Comparison of ENCODE assay signal across 24 cellular contexts in genomic region chr19:32924200-32924599, GRCh38. TPM values are rescaled to one million over a fixed set of nuclear protein-coding genes. Genes with fewer than 3 reads are reported as not detected.
DNase-seq lines count a peak whose midpoint lies in the region; ATAC-seq and TF ChIP-seq lines count a peak whose summit lies in the region.
"Had no signal": no experiment of that assay in that cellular context is flagged by ENCODE, and none has a peak within 500 bp of the region (broad histone marks: within the 10 kb centered on the region; RNA-seq: fewer than 3 reads in every experiment).

No MANE protein-coding gene starts in this region.

- CTCF ChIA-PET in activated CD4-positive, alpha-beta memory T cell treated with anti-CD3 and anti-CD28 coated beads for 36 hours (lab: Charles Lee), result no interaction called here

- TF ChIP-seq EP300 in suprapubic skin (IDR thresholded peaks at IDR 0.05), result no peak

- in situ Hi-C loops in brain microvascular endothelial cell (cut with HindIII; ENCODE audit: low pct_ligation_motif_present, low sequenced_read_pairs), result no loop called here

- H3K9me3 Mint-ChIP-seq in activated CD4-positive, alpha-beta memory T cell treated with anti-CD3 and anti-CD28 coated beads for 36 hours, result peaks cover 10% of the 10 kb centered on the region

- POLR2A ChIA-PET in activated CD4-positive, alpha-beta memory T cell treated with anti-CD3 and anti-CD28 coated beads for 36 hours (lab: Charles Lee), result no interaction called here

- no peaks in the 10 kb centered on the region for H3K4me1 ChIP-seq in suprapubic skin
- H3K4me1 ChIP-seq: body of pancreas, thyroid gland had no signal

- peaks cover 5% of the 10 kb centered on the region for H3K4me1 Mint-ChIP-seq in activated CD4-positive, alpha-beta memory T cell treated with anti-CD3 and anti-CD28 coated beads for 36 hours (ENCODE audit: low read depth)
- H3K4me1 Mint-ChIP-seq: endodermal cell; neural crest cell; stimulated activated effector memory CD8-positive, alpha-beta T cell treated with anti-CD3 and anti-CD28 coated beads, Interleukin-12 subunit alpha, Interleukin-12 subunit beta, amount 100 ng/mL, for 72 hours had no signal

- H3K36me3 ChIP-seq in brain microvascular endothelial cell (replicated peaks) (peaks cover 18% of the 10 kb centered on the region), suprapubic skin (peaks cover 67% of the 10 kb centered on the region)

- ATAC-seq in left colon (peak; percentile 99), esophagus mucosa (no peak)
- ATAC-seq: activated naive CD4-positive, alpha-beta T cell treated with anti-CD3 and anti-CD28 coated beads, Interleukin-2, amount 50 U/mL, for 72 hours; body of pancreas; stimulated activated effector memory CD8-positive, alpha-beta T cell treated with anti-CD3 and anti-CD28 coated beads, Interleukin-12 subunit alpha, Interleukin-12 subunit beta, amount 100 ng/mL, for 72 hours had no signal

- H3K4me3 ChIP-seq in AG10803 (ENCODE audit: low read length), result no peak overlapping the region
- H3K4me3 ChIP-seq in brain microvascular endothelial cell (ENCODE audit: low read depth, low read length), result no peak overlapping the region
- H3K4me3 ChIP-seq in suprapubic skin, result no peak overlapping the region
- H3K4me3 ChIP-seq: body of pancreas, SK-N-MC, thyroid gland had no signal

- intact Hi-C loops in left colon (cut with DNase I, micrococcal nuclease), result no loop called here
- intact Hi-C loops in activated CD4-positive, alpha-beta memory T cell treated with anti-CD3 and anti-CD28 coated beads for 36 hours (cut with micrococcal nuclease), result no loop called here

- H3K4me3 Mint-ChIP-seq in activated CD4-positive, alpha-beta memory T cell treated with anti-CD3 and anti-CD28 coated beads for 36 hours, result no peak overlapping the region
- H3K4me3 Mint-ChIP-seq: activated T-helper 1 cell treated with anti-CD3 and anti-CD28 coated beads, Interleukin-12 subunit alpha, Interleukin-12 subunit beta, Interleukin-2, Interleukin-4 antibody, amounts not matched to agents 30 ng/mL and 10 ng/mL and 1 ng/mL, durations not matched to agents 14 hours and 24 hours and 36 hours; CD8-positive, alpha-beta memory T cell; endodermal cell; neural crest cell; stimulated activated effector memory CD8-positive, alpha-beta T cell treated with anti-CD3 and anti-CD28 coated beads, Interleukin-12 subunit alpha, Interleukin-12 subunit beta, amount 100 ng/mL, for 72 hours had no signal

- DNase-seq in AG10803 (ENCODE audit: low read depth) (peak; percentile 3), HT1080 (ENCODE audit: low read depth) (peak; percentile 18), brain microvascular endothelial cell (peak; percentile 6), left colon (peak; percentile 45 to 51), suprapubic skin (ENCODE audit: low spot score in 2 of 2) (no peak), nucleus accumbens (lab: John Stamatoyannopoulos, UW) (no peak)
- no peak for DNase-seq in activated CD4-positive, alpha-beta memory T cell treated with anti-CD3 and anti-CD28 coated beads for 36 hours
- DNase-seq: activated CD4-positive, CD25-positive, alpha-beta regulatory T cell treated with anti-CD3 and anti-CD28 coated beads, Interleukin-2, amount 50 U/mL, for 72 hours; CD8-positive, alpha-beta memory T cell; endodermal cell; foreskin melanocyte; NCI-H1436; NCI-H2171 treated with DMSO at 0.1 percent for 48 hours; T-helper 9 cell; thyroid gland had no signal

- 98% methylated on average over 4 of the region's 6 CpGs for WGBS in suprapubic skin

- H3K27me3 Mint-ChIP-seq in activated CD4-positive, alpha-beta memory T cell treated with anti-CD3 and anti-CD28 coated beads for 36 hours, result no peaks in the 10 kb centered on the region

- H3K27ac ChIP-seq in brain microvascular endothelial cell, result no peak overlapping the region
- H3K27ac ChIP-seq in suprapubic skin, result no peak overlapping the region
- H3K27ac ChIP-seq: body of pancreas, SK-N-MC, thyroid gland had no signal

- no peak for TF ChIP-seq POLR2A in suprapubic skin (IDR thresholded peaks at IDR 0.05)

- H3K27me3 ChIP-seq in brain microvascular endothelial cell (replicated peaks) (no peaks in the 10 kb centered on the region), suprapubic skin (no peaks in the 10 kb centered on the region)
- H3K27me3 ChIP-seq: body of pancreas, thyroid gland had no signal

- no peak overlapping the region for H3K27ac Mint-ChIP-seq in activated CD4-positive, alpha-beta memory T cell treated with anti-CD3 and anti-CD28 coated beads for 36 hours
- H3K27ac Mint-ChIP-seq: activated naive CD4-positive, alpha-beta T cell treated with anti-CD3 and anti-CD28 coated beads, Interleukin-2, amount 50 U/mL, for 72 hours; activated T-helper 1 cell treated with anti-CD3 and anti-CD28 coated beads, Interleukin-12 subunit alpha, Interleukin-12 subunit beta, Interleukin-2, Interleukin-4 antibody, amounts not matched to agents 30 ng/mL and 10 ng/mL and 1 ng/mL, durations not matched to agents 14 hours and 24 hours and 36 hours; endodermal cell; stimulated activated effector memory CD8-positive, alpha-beta T cell treated with anti-CD3 and anti-CD28 coated beads, Interleukin-12 subunit alpha, Interleukin-12 subunit beta, amount 100 ng/mL, for 72 hours had no signal

- TF ChIP-seq CTCF in AG10803 (conservative IDR thresholded peaks at IDR 0.05; ENCODE audit: low read length) (no peak), brain microvascular endothelial cell (IDR thresholded peaks at IDR 0.05; ENCODE audit: low read depth, low read length, missing control alignments) (no peak), suprapubic skin (IDR thresholded peaks at IDR 0.05) (no peak)

- no peaks in the 10 kb centered on the region for H3K9me3 ChIP-seq in suprapubic skin
- H3K9me3 ChIP-seq: thyroid gland had no signal

- peaks cover 22% of the 10 kb centered on the region for H3K36me3 Mint-ChIP-seq in activated CD4-positive, alpha-beta memory T cell treated with anti-CD3 and anti-CD28 coated beads for 36 hours

RNA-seq across cellular contexts. Expression of gene CEP89, which starts 47.6 kb away (rescaled TPM):
- 10.2 and 11.3 TPM in 2 replicates for total RNA-seq in HT1080 (2014; rRNA removed; shearing (Covaris generic))
- polyA plus RNA-seq in HT1080 (2015; cell fraction: cytosol; rRNA removed), result 14.8 and 16.3 TPM in 2 replicates
- polyA plus RNA-seq in HT1080 (2015; cell fraction: nucleus; rRNA removed), result 15.2 and 24.6 TPM in 2 replicates
- total RNA-seq in left colon (10 to 100 TPM; 10.8 to 11.4 TPM), esophagus mucosa (8.3 TPM), suprapubic skin (10 to 100 TPM; 11.7 to 22.5 (median 17.5) TPM)
- 10 to 100 TPM; 15.6 to 21.0 TPM for total RNA-seq in activated CD4-positive, alpha-beta memory T cell treated with anti-CD3 and anti-CD28 coated beads for 36 hours

RNA-seq across cellular contexts. Expression of gene FAAP24, which starts 47.8 kb away (rescaled TPM):
- 3.2 and 4.1 TPM in 2 replicates for total RNA-seq in HT1080 (2014; rRNA removed; shearing (Covaris generic))
- polyA plus RNA-seq in HT1080 (2015; cell fraction: cytosol; rRNA removed), result 3.7 and 4.1 TPM in 2 replicates
- polyA plus RNA-seq in HT1080 (2015; cell fraction: nucleus; rRNA removed), result 0.67 and 1.9 TPM in 2 replicates
- total RNA-seq in left colon (1 to 10 TPM; 1.0 to 1.5 TPM), esophagus mucosa (3.8 TPM), suprapubic skin (1 to 10 TPM in 3 of 4 donors, under 1 TPM in 1; 0.98 to 4.1 (median 1.9) TPM)
- total RNA-seq in activated CD4-positive, alpha-beta memory T cell treated with anti-CD3 and anti-CD28 coated beads for 36 hours, result 1 to 10 TPM; 8.1 to 8.3 TPM

RNA-seq across cellular contexts. Expression of gene SLC7A9, which starts 54.6 kb away (rescaled TPM):
- not detected in 2 replicates for total RNA-seq in HT1080 (2014; rRNA removed; shearing (Covaris generic))
- not detected in 2 replicates for polyA plus RNA-seq in HT1080 (2015; cell fraction: cytosol; rRNA removed)
- not detected in 2 replicates for polyA plus RNA-seq in HT1080 (2015; cell fraction: nucleus; rRNA removed)
- total RNA-seq in left colon (under 1 TPM; 0.31 to 0.73 TPM), esophagus mucosa (0.08 TPM), suprapubic skin (1 to 10 TPM in 2 of 4 donors, under 1 TPM in 1, not detected in 1; 0.40 to 1.7 (median 1.1) TPM)
- under 1 TPM in 1 of 2 experiments, not detected in 1; 0.22 TPM for total RNA-seq in activated CD4-positive, alpha-beta memory T cell treated with anti-CD3 and anti-CD28 coated beads for 36 hours
- total RNA-seq: activated CD8-positive, alpha-beta memory T cell treated with anti-CD3 and anti-CD28 coated beads for 36 hours; activated naive CD4-positive, alpha-beta T cell treated with anti-CD3 and anti-CD28 coated beads, Interleukin-2, amount 50 U/mL, for 72 hours; body of pancreas; RPMI7951 had no signal
- polyA plus RNA-seq: CD8-positive, alpha-beta memory T cell had no signal

Comparison
In these comparisons a context has a peak if more than half of its experiments do, and no peak if none do; other contexts are left out.
1. DNase-seq: peak in AG10803 (single experiment), HT1080 (single experiment), brain microvascular endothelial cell (single experiment) and left colon (2 of 2); none in suprapubic skin (0 of 2), activated CD4-positive, alpha-beta memory T cell treated with anti-CD3 and anti-CD28 coated beads for 36 hours (single experiment) and nucleus accumbens (0 of 56).